1 cellular context compared by ENCODE assay signal in genomic region chr12:109357032-109357431, GRCh38.
TF ChIP-seq lines count a peak whose summit lies in the region.

No MANE protein-coding gene starts in this region.

TF ChIP-seq in GM23338, 12 proteins besides CTCF, POLR2A, EP300 and RAD21 (continued from another document):
- TF ChIP-seq, protein P1, sequence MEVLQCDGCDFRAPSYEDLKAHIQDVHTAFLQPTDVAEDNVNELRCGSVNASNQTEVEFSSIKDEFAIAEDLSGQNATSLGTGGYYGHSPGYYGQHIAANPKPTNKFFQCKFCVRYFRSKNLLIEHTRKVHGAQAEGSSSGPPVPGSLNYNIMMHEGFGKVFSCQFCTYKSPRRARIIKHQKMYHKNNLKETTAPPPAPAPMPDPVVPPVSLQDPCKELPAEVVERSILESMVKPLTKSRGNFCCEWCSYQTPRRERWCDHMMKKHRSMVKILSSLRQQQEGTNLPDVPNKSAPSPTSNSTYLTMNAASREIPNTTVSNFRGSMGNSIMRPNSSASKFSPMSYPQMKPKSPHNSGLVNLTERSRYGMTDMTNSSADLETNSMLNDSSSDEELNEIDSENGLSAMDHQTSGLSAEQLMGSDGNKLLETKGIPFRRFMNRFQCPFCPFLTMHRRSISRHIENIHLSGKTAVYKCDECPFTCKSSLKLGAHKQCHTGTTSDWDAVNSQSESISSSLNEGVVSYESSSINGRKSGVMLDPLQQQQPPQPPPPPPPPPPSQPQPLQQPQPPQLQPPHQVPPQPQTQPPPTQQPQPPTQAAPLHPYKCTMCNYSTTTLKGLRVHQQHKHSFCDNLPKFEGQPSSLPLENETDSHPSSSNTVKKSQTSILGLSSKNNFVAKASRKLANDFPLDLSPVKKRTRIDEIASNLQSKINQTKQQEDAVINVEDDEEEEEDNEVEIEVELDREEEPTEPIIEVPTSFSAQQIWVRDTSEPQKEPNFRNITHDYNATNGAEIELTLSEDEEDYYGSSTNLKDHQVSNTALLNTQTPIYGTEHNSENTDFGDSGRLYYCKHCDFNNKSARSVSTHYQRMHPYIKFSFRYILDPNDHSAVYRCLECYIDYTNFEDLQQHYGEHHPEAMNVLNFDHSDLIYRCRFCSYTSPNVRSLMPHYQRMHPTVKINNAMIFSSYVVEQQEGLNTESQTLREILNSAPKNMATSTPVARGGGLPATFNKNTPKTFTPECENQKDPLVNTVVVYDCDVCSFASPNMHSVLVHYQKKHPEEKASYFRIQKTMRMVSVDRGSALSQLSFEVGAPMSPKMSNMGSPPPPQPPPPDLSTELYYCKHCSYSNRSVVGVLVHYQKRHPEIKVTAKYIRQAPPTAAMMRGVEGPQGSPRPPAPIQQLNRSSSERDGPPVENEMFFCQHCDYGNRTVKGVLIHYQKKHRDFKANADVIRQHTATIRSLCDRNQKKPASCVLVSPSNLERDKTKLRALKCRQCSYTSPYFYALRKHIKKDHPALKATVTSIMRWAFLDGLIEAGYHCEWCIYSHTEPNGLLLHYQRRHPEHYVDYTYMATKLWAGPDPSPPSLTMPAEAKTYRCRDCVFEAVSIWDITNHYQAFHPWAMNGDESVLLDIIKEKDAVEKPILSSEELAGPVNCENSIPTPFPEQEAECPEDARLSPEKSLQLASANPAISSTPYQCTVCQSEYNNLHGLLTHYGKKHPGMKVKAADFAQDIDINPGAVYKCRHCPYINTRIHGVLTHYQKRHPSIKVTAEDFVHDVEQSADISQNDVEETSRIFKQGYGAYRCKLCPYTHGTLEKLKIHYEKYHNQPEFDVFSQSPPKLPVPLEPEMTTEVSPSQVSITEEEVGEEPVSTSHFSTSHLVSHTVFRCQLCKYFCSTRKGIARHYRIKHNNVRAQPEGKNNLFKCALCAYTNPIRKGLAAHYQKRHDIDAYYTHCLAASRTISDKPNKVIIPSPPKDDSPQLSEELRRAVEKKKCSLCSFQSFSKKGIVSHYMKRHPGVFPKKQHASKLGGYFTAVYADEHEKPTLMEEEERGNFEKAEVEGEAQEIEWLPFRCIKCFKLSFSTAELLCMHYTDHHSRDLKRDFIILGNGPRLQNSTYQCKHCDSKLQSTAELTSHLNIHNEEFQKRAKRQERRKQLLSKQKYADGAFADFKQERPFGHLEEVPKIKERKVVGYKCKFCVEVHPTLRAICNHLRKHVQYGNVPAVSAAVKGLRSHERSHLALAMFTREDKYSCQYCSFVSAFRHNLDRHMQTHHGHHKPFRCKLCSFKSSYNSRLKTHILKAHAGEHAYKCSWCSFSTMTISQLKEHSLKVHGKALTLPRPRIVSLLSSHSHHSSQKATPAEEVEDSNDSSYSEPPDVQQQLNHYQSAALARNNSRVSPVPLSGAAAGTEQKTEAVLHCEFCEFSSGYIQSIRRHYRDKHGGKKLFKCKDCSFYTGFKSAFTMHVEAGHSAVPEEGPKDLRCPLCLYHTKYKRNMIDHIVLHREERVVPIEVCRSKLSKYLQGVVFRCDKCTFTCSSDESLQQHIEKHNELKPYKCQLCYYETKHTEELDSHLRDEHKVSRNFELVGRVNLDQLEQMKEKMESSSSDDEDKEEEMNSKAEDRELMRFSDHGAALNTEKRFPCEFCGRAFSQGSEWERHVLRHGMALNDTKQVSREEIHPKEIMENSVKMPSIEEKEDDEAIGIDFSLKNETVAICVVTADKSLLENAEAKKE (CRISPR knock-in tag; IDR thresholded peaks at IDR 0.05): no peak
- TF ChIP-seq ZNF331 (CRISPR knock-in tag; IDR thresholded peaks at IDR 0.05; ENCODE audit: low read depth) (no peak), CREB1 (CRISPR knock-in tag; IDR thresholded peaks at IDR 0.05; ENCODE audit: low read depth) (no peak), JUNB (IDR thresholded peaks at IDR 0.05; ENCODE audit: unreplicated experiment) (no peak), NANOG (IDR thresholded peaks at IDR 0.05; ENCODE audit: borderline replicate concordance) (no peak), STAT1 (IDR thresholded peaks at IDR 0.05; ENCODE audit: unreplicated experiment) (no peak), EZH2 (IDR thresholded peaks at IDR 0.05; ENCODE audit: low read depth, unreplicated experiment) (no peak), REST (IDR thresholded peaks at IDR 0.05; ENCODE audit: unreplicated experiment) (no peak)
